Comparison of ENCODE assay signal across 8 cellular contexts in genomic region chr9:112086627-112087026, GRCh38.
DNase-seq lines count a peak whose midpoint lies in the region; ATAC-seq, FAIRE-seq and TF ChIP-seq lines count a peak whose summit lies in the region.

No MANE protein-coding gene starts in this region.

- ATAC-seq in DND-41 (ENCODE audit: insufficient read depth, low read depth) (no peak), HG02981 (IDR thresholded peaks at IDR 0.05; ENCODE audit: unreplicated experiment) (no peak), HG03521 (IDR thresholded peaks at IDR 0.05; ENCODE audit: unreplicated experiment) (no peak)
- ATAC-seq in activated T-helper 17 cell treated with anti-CD3 and anti-CD28 coated beads, Interleukin-2, amount 50 U/mL, for 72 hours (replicated peaks): no peak

- DNase-seq in DND-41: no peak
- peak; percentile 43 for DNase-seq in LoVo (ENCODE audit: low spot score)
- no peak for DNase-seq in astrocyte (ENCODE audit: low read depth)
- peak; percentile 51 to 53 for DNase-seq in lung microvascular endothelial cell (ENCODE audit: low read depth in 2 of 2)
- no peak for DNase-seq in Ammon's horn (ENCODE audit: low spot score)

- H3K79me2 ChIP-seq in DND-41 (ENCODE audit: insufficient read depth, low read length): no peaks in the 10 kb centered on the region
- H3K79me2 ChIP-seq in astrocyte (ENCODE audit: insufficient read depth, low read length): no peaks in the 10 kb centered on the region

- H3K4me3 Mint-ChIP-seq in astrocyte (ENCODE audit: unreplicated experiment): no peak overlapping the region
- H3K4me3 Mint-ChIP-seq in activated T-helper 17 cell treated with anti-CD3 and anti-CD28 coated beads, Interleukin-2, amount 50 U/mL, for 72 hours: no peak overlapping the region

- H3K36me3 ChIP-seq in DND-41 (ENCODE audit: insufficient read depth, low read length) (no peaks in the 10 kb centered on the region; the same call in 1 of the 2 replicates), astrocyte (ENCODE audit: insufficient read depth, low read length) (no peaks in the 10 kb centered on the region)

- no peaks in the 10 kb centered on the region for H4K20me1 ChIP-seq in DND-41 (ENCODE audit: insufficient read depth, low read length)
- no peaks in the 10 kb centered on the region for H4K20me1 ChIP-seq in astrocyte (ENCODE audit: insufficient read depth, low read length)

- peaks cover 11% of the 10 kb centered on the region for H3K9me3 Mint-ChIP-seq in astrocyte (ENCODE audit: unreplicated experiment)
- no peaks in the 10 kb centered on the region for H3K9me3 Mint-ChIP-seq in activated T-helper 17 cell treated with anti-CD3 and anti-CD28 coated beads, Interleukin-2, amount 50 U/mL, for 72 hours

- no peaks in the 10 kb centered on the region for H3K4me1 Mint-ChIP-seq in astrocyte (ENCODE audit: low read depth, unreplicated experiment)
- no peaks in the 10 kb centered on the region for H3K4me1 Mint-ChIP-seq in activated T-helper 17 cell treated with anti-CD3 and anti-CD28 coated beads, Interleukin-2, amount 50 U/mL, for 72 hours

- peak; percentile 68 for TF ChIP-seq CTCF in DND-41 (IDR thresholded peaks at IDR 0.05; ENCODE audit: borderline replicate concordance, extremely low read depth, low read length, poor library complexity, severe bottlenecking)
- TF ChIP-seq CTCF in astrocyte (IDR thresholded peaks at IDR 0.05; ENCODE audit: insufficient read depth, low read depth, low read length): peak; percentile 46

- no peak overlapping the region for H3K4me3 ChIP-seq in DND-41 (ENCODE audit: low read depth in 1 of 2, low read length in 2 of 2)
- H3K4me3 ChIP-seq in astrocyte (ENCODE audit: insufficient read depth, low read depth, low read length): no peak overlapping the region

- H3K27me3 Mint-ChIP-seq in astrocyte (ENCODE audit: low read depth, unreplicated experiment): no peaks in the 10 kb centered on the region
- H3K27me3 Mint-ChIP-seq in activated T-helper 17 cell treated with anti-CD3 and anti-CD28 coated beads, Interleukin-2, amount 50 U/mL, for 72 hours: no peaks in the 10 kb centered on the region

- H3K27ac Mint-ChIP-seq in astrocyte (ENCODE audit: unreplicated experiment): peak overlapping the region; percentile 45
- H3K27ac Mint-ChIP-seq in activated T-helper 17 cell treated with anti-CD3 and anti-CD28 coated beads, Interleukin-2, amount 50 U/mL, for 72 hours: no peak overlapping the region

- H3K36me3 Mint-ChIP-seq in astrocyte (ENCODE audit: low read depth, unreplicated experiment): peaks cover 12% of the 10 kb centered on the region
- no peaks in the 10 kb centered on the region for H3K36me3 Mint-ChIP-seq in activated T-helper 17 cell treated with anti-CD3 and anti-CD28 coated beads, Interleukin-2, amount 50 U/mL, for 72 hours (ENCODE audit: low read depth)

- H3K9ac ChIP-seq in DND-41 (ENCODE audit: low read depth, low read length) (no peak overlapping the region), astrocyte (ENCODE audit: low read length) (no peak overlapping the region)

- H3K9me3 ChIP-seq in DND-41 (ENCODE audit: insufficient read depth, low read length, severe bottlenecking) (peaks cover 2% of the 10 kb centered on the region), astrocyte (ENCODE audit: insufficient read depth, low read depth, low read length) (no peaks in the 10 kb centered on the region)

- no peak overlapping the region for H3K4me2 ChIP-seq in DND-41 (ENCODE audit: insufficient read depth, low read length)
- H3K4me2 ChIP-seq in astrocyte (ENCODE audit: low read length): no peak overlapping the region

- H3K27me3 ChIP-seq in DND-41 (ENCODE audit: insufficient read depth, low read length, poor library complexity) (no peaks in the 10 kb centered on the region), astrocyte (ENCODE audit: insufficient read depth, low read length) (no peaks in the 10 kb centered on the region)

- H3K4me1 ChIP-seq in DND-41 (ENCODE audit: insufficient read depth, low read length) (no peaks in the 10 kb centered on the region), astrocyte (ENCODE audit: insufficient read depth, low read length) (no peaks in the 10 kb centered on the region)

- H3K27ac ChIP-seq in DND-41 (ENCODE audit: low read length) (no peak overlapping the region), astrocyte (ENCODE audit: low read depth, low read length) (no peak overlapping the region)

- H2AFZ ChIP-seq in DND-41 (ENCODE audit: low read depth, low read length) (no peak overlapping the region), astrocyte (ENCODE audit: low read depth, low read length) (no peak overlapping the region)

- FAIRE-seq in astrocyte (lab: Jason Lieb, UNC): no peak

Comparison
In these comparisons a context has a peak if more than half of its experiments do, and no peak if none do; other contexts are left out.
1. DNase-seq: peak in LoVo (single experiment) and lung microvascular endothelial cell (2 of 2); none in DND-41 (single experiment), astrocyte (single experiment) and Ammon's horn (single experiment).